Comparison of ENCODE assay signal across 17 cellular contexts in the genomic region with DNA sequence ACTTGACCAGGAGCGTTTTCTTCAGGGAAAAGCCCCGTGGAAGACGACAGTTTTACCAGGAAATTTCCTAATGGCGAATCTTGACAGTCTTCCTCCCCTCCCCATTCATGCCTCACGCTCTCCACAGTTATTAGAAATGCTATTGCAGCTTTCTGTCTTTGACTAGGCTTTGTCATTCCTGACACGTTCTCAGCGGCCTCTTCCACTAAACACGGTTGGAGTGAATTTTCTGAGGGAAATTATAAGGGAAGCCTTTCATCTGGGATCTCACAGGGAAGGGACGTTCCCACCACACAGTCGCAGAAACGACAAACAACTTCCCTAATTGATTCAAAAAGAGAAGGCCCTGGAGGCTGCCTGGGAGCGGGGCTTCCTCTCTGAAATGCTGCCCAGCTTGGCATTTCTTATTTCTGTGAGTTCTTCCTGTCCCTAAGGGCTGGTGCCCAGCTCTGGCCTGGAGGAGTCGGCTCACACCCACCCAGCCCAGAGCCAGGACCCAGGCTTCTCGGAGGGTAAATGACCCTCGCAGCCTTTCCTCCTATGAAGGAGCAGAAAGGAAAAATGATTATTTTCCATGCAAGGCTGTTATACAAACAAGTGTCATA. TPM values are rescaled to one million over a fixed set of nuclear protein-coding genes. Genes with fewer than 3 reads are reported as not detected.
A peak's percentile ranks its signal among the peaks of the same experiment; 100 is the strongest.
DNase-seq lines count a peak whose midpoint lies in the region; ATAC-seq and TF ChIP-seq lines count a peak whose summit lies in the region.
"Had no signal": no experiment of that assay in that cellular context is flagged by ENCODE, and none has a peak within 500 bp of the region (broad histone marks: within the 10 kb centered on the region; RNA-seq: fewer than 3 reads in every experiment).

No MANE protein-coding gene starts in this region.

- H3K36me3 Mint-ChIP-seq in T-helper 17 cell (ENCODE audit: low read depth) = no peaks in the 10 kb centered on the region

- intact Hi-C loops in thyroid gland (cut with DNase I) = no loop called here

- H3K4me3 ChIP-seq in osteoblast (ENCODE audit: insufficient read depth, low read length) (no peak overlapping the region), thyroid gland (replicated peaks in 1 of 3) (no peak overlapping the region)

- ATAC-seq in T-helper 17 cell (no peak), HG02798 (IDR thresholded peaks at IDR 0.05; ENCODE audit: poor library complexity, unreplicated experiment) (no peak), GM18505 (IDR thresholded peaks at IDR 0.05; ENCODE audit: unreplicated experiment) (no peak)
- ATAC-seq: HCT116 had no signal

- TF ChIP-seq CTCF in osteoblast (IDR thresholded peaks at IDR 0.05; ENCODE audit: extremely low read depth, low read depth, low read length) (no peak), thyroid gland (IDR thresholded peaks at IDR 0.05) (no peak)

- H3K79me2 ChIP-seq in osteoblast (ENCODE audit: insufficient read depth, low read length) = no peaks in the 10 kb centered on the region

- DNase-seq in AG08395 (ENCODE audit: low spot score) (peak; percentile 0), T-helper 17 cell (no peak), osteoblast (ENCODE audit: insufficient read length, low spot score, missing footprints) (peak; percentile 5), GDM1 (lab: John Stamatoyannopoulos, UW) (no peak), thyroid gland (no peak)
- DNase-seq: ACHN; BE2C; CD4-positive, alpha-beta memory T cell; DMS153; DMS79 treated with DMSO at 0.1 percent for 48 hours; EL had no signal

- no peak overlapping the region for H3K4me2 ChIP-seq in osteoblast (ENCODE audit: insufficient read depth, low read length)

- H3K36me3 ChIP-seq in osteoblast (ENCODE audit: insufficient read depth, low read length) = no peaks in the 10 kb centered on the region
- H3K36me3 ChIP-seq in thyroid gland = no peaks in the 10 kb centered on the region
- H3K36me3 ChIP-seq: BE2C had no signal

- no peak overlapping the region for H2AFZ ChIP-seq in osteoblast (ENCODE audit: low read length)

- peak overlapping the region; percentile 19 for H3K27ac Mint-ChIP-seq in T-helper 17 cell
- H3K27ac Mint-ChIP-seq: CD4-positive, alpha-beta memory T cell; IgD-negative memory B cell had no signal

- no peaks in the 10 kb centered on the region for H4K20me1 ChIP-seq in osteoblast (ENCODE audit: insufficient read depth, low read length)

- TF ChIP-seq POLR2A in GM18505 (IDR thresholded peaks at IDR 0.05; ENCODE audit: borderline replicate concordance, extremely low read depth, insufficient read depth, insufficient read length) (no peak), thyroid gland (IDR thresholded peaks at IDR 0.05) (no peak)

- H3K4me1 ChIP-seq in osteoblast (ENCODE audit: insufficient read depth, low read length) (no peaks in the 10 kb centered on the region), thyroid gland (no peaks in the 10 kb centered on the region)
- H3K4me1 ChIP-seq: BE2C had no signal

- WGBS in thyroid gland, 2 donors = 86 to 88% methylated on average over 15 of the region's 15 CpGs

- no peaks in the 10 kb centered on the region for H3K27me3 ChIP-seq in osteoblast (ENCODE audit: insufficient read depth, low read length)
- H3K27me3 ChIP-seq in thyroid gland = no peaks in the 10 kb centered on the region
- H3K27me3 ChIP-seq: BE2C had no signal

- H3K27me3 Mint-ChIP-seq in T-helper 17 cell = peaks cover 42% of the 10 kb centered on the region

- H3K27ac ChIP-seq in cingulate gyrus (ENCODE audit: low read depth, low read length) = peak overlapping the region; percentile 63
- H3K27ac ChIP-seq in osteoblast (ENCODE audit: low read depth, low read length) = no peak overlapping the region
- no peak overlapping the region for H3K27ac ChIP-seq in thyroid gland
- H3K27ac ChIP-seq: C4-2B had no signal

- H3K4me1 Mint-ChIP-seq in T-helper 17 cell = no peaks in the 10 kb centered on the region
- H3K4me1 Mint-ChIP-seq: CD4-positive, alpha-beta memory T cell had no signal

- no peaks in the 10 kb centered on the region for H3K9me3 ChIP-seq in T-helper 17 cell (ENCODE audit: control insufficient read depth, low read length, poor library complexity, severe bottlenecking)
- H3K9me3 ChIP-seq in osteoblast (ENCODE audit: low read depth, low read length) = no peaks in the 10 kb centered on the region
- no peaks in the 10 kb centered on the region for H3K9me3 ChIP-seq in thyroid gland
- H3K9me3 ChIP-seq: BE2C had no signal

- H3K4me3 Mint-ChIP-seq in T-helper 17 cell = no peak overlapping the region
- H3K4me3 Mint-ChIP-seq: CD4-positive, alpha-beta memory T cell; IgD-negative memory B cell had no signal

RNA-seq across cellular contexts. Expression of gene PPP1R26, which starts 57.1 kb away (rescaled TPM):
- total RNA-seq in T-helper 17 cell = 1 to 10 TPM; 2.1 to 2.6 TPM
- total RNA-seq in osteoblast = 9.4 and 10.5 TPM in 2 replicates
- 10 to 100 TPM; 22.3 to 29.8 (median 25.7) TPM for total RNA-seq in thyroid gland

Comparison
In these comparisons a context has a peak if more than half of its experiments do, and no peak if none do; other contexts are left out.
1. DNase-seq: peak in AG08395 (single experiment) and osteoblast (single experiment); none in T-helper 17 cell (0 of 3), GDM1 (single experiment) and thyroid gland (0 of 2).